ENCODE assay signal across 10 cellular contexts in genomic region chr2:20665261-20666113, GRCh38. TPM values are rescaled to one million over a fixed set of nuclear protein-coding genes. Genes with fewer than 3 reads are reported as not detected.
A peak's percentile ranks its signal among the peaks of the same experiment; 100 is the strongest.
DNase-seq lines count a peak whose midpoint lies in the region; ATAC-seq and TF ChIP-seq lines count a peak whose summit lies in the region.
"Had no signal": no experiment of that assay in that cellular context is flagged by ENCODE, and none has a peak within 500 bp of the region (broad histone marks: within the 10 kb centered on the region; RNA-seq: fewer than 3 reads in every experiment).

No MANE protein-coding gene starts in this region.

- H3K4me2 ChIP-seq in mesendoderm (ENCODE audit: low read length): peak overlapping the region; percentile 82

- H3K27me3 ChIP-seq in ascending aorta (no peaks in the 10 kb centered on the region), mesendoderm (ENCODE audit: insufficient read depth, low read length, poor library complexity) (peaks cover 70% of the 10 kb centered on the region), tibial nerve (peaks cover 0 to 95% of the 10 kb centered on the region in 2 donors)

- H3K4ac ChIP-seq in mesendoderm (ENCODE audit: low read depth, low read length): no peak overlapping the region

- DNase-seq in activated naive CD4-positive, alpha-beta T cell treated with Interleukin-2 at 50 U/mL for 16 hours: peak; percentile 12
- no peak for DNase-seq in activated naive CD4-positive, alpha-beta T cell treated with anti-CD3 and anti-CD28 coated beads, Interleukin-2, amount 50 U/mL, for 72 hours (ENCODE audit: low spot score in 2 of 2)
- DNase-seq in ascending aorta (ENCODE audit: low spot score in 2 of 2) (peak in 1 of 2 donors; percentile 71), mesendoderm (no peak), tibial nerve (ENCODE audit: low spot score in 2 of 2) (no peak), NCI-H526 treated with DMSO at 0.1 percent for 48 hours (lab: John Stamatoyannopoulos, UW) (no peak)

- TF ChIP-seq POLR2A in tibial nerve (IDR thresholded peaks at IDR 0.05): no peak

- no peak overlapping the region for H2BK120ac ChIP-seq in mesendoderm (ENCODE audit: low read depth, low read length)

- no peak overlapping the region for H3K9ac ChIP-seq in mesendoderm (ENCODE audit: low read length)

- H4K8ac ChIP-seq in mesendoderm (ENCODE audit: low read depth, low read length): no peak overlapping the region

- H3K4me1 ChIP-seq in ascending aorta (peaks cover 3 to 20% of the 10 kb centered on the region in 2 donors), mesendoderm (ENCODE audit: control insufficient read depth, low read depth, low read length) (no peaks in the 10 kb centered on the region), tibial nerve (peaks cover 0 to 53% (median 16%) of the 10 kb centered on the region in 4 donors)

- H3K18ac ChIP-seq in mesendoderm (ENCODE audit: low read length): no peak overlapping the region

- no peaks in the 10 kb centered on the region for H3K79me2 ChIP-seq in mesendoderm (ENCODE audit: control insufficient read depth, insufficient read depth, low read length)

- peak overlapping the region; percentile 37 for H3K23ac ChIP-seq in mesendoderm (ENCODE audit: low read length)

- peaks cover 5 to 6% of the 10 kb centered on the region in 2 donors for H3K36me3 ChIP-seq in ascending aorta
- H3K36me3 ChIP-seq in mesendoderm (ENCODE audit: control insufficient read depth, insufficient read depth, low read length): no peaks in the 10 kb centered on the region
- no peaks in the 10 kb centered on the region for H3K36me3 ChIP-seq in tibial nerve
- H3K36me3 ChIP-seq: HAP-1 had no signal

- peaks cover 0 to 5% of the 10 kb centered on the region in 2 donors for H3K36me3 Mint-ChIP-seq in activated naive CD4-positive, alpha-beta T cell treated with anti-CD3 and anti-CD28 coated beads, Interleukin-2, amount 50 U/mL, for 72 hours

- no peak overlapping the region for H3K27ac Mint-ChIP-seq in activated naive CD4-positive, alpha-beta T cell treated with anti-CD3 and anti-CD28 coated beads, Interleukin-2, amount 50 U/mL, for 72 hours

- no peak overlapping the region for H2BK15ac ChIP-seq in mesendoderm (replicated peaks; ENCODE audit: low read depth)

- ATAC-seq in activated naive CD4-positive, alpha-beta T cell treated with anti-CD3 and anti-CD28 coated beads, Interleukin-2, amount 50 U/mL, for 72 hours: no peak
- ATAC-seq in GM19467 (IDR thresholded peaks at IDR 0.05; ENCODE audit: unreplicated experiment) (no peak), HG03045 (IDR thresholded peaks at IDR 0.05; ENCODE audit: unreplicated experiment) (no peak)

- H3K56ac ChIP-seq in mesendoderm (ENCODE audit: low read length): peak overlapping the region; percentile 78

- H3K4me3 ChIP-seq in ascending aorta (peak overlapping the region; percentile 63 to 72), mesendoderm (ENCODE audit: low read length) (no peak overlapping the region), tibial nerve (peak overlapping the region; percentile 37 to 61 (median 47))

- TF ChIP-seq CTCF in ascending aorta (IDR thresholded peaks at IDR 0.05) (no peak), tibial nerve (IDR thresholded peaks at IDR 0.05) (no peak)

- H3K9me3 Mint-ChIP-seq in activated naive CD4-positive, alpha-beta T cell treated with anti-CD3 and anti-CD28 coated beads, Interleukin-2, amount 50 U/mL, for 72 hours: no peaks in the 10 kb centered on the region

- H2AK5ac ChIP-seq in mesendoderm (ENCODE audit: low read length): no peak overlapping the region

- no CpG with 5 or more reads among the region's 56 CpGs for WGBS in mesendoderm (ENCODE audit: extremely low coverage, insufficient coverage, low lambda C conversion rate)
- 8 to 10% methylated on average over 49 to 55 of the region's 56 CpGs for whole genome bisulfite sequencing in tibial nerve, 2 donors

- H3K9me3 ChIP-seq in ascending aorta (no peaks in the 10 kb centered on the region), tibial nerve (no peaks in the 10 kb centered on the region)
- H3K9me3 ChIP-seq: HAP-1 had no signal

- no peak for TF ChIP-seq EP300 in tibial nerve (IDR thresholded peaks at IDR 0.05)

- no peak overlapping the region for H2BK5ac ChIP-seq in mesendoderm (ENCODE audit: low read length)

- H3K79me1 ChIP-seq in mesendoderm (ENCODE audit: low read length): no peaks in the 10 kb centered on the region

- H3K27ac ChIP-seq in ascending aorta: peak overlapping the region; percentile 95 to 96
- H3K27ac ChIP-seq in mesendoderm (ENCODE audit: low read depth, low read length): no peak overlapping the region
- peak overlapping the region in 2 of 4 donors; percentile 6 to 57 for H3K27ac ChIP-seq in tibial nerve

- intact Hi-C loops in ascending aorta (cut with DNase I): loop anchor here (1.0 to 5.0 kb wide), 3 partner anchors 14 to 157 kb away; partner anchors contain the start of genes HS1BP3 and LDAH

- H4K5ac ChIP-seq in mesendoderm (ENCODE audit: low read length): no peak overlapping the region

RNA-seq across cellular contexts. Expression of gene GDF7, which starts 1.5 kb away (rescaled TPM):
- under 1 TPM in 1 of 2 donors, not detected in 1; 0.07 TPM for total RNA-seq in activated naive CD4-positive, alpha-beta T cell treated with anti-CD3 and anti-CD28 coated beads, Interleukin-2, amount 50 U/mL, for 72 hours
- total RNA-seq in ascending aorta (11.6 TPM), tibial nerve (10 to 100 TPM in 3 of 4 donors, 1 to 10 TPM in 1; 6.3 to 20.0 (median 16.6) TPM)
- polyA plus RNA-seq in mesendoderm (2013, experiment 1 of 2): 0.03 TPM
- 0.01 TPM for polyA plus RNA-seq in mesendoderm (2013, experiment 2 of 2)
- total RNA-seq: T-helper 1 cell treated with Interleukin-12 subunit alpha and Interleukin-12 subunit beta and Interleukin-4 antibody, amounts not matched to agents 30 ng/mL and 1 ng/mL, for 36 hours had no signal

RNA-seq across cellular contexts. Expression of gene HS1BP3, which starts 14.6 kb away (rescaled TPM):
- total RNA-seq in activated naive CD4-positive, alpha-beta T cell treated with anti-CD3 and anti-CD28 coated beads, Interleukin-2, amount 50 U/mL, for 72 hours: 1 to 10 TPM; 6.1 to 7.9 TPM
- total RNA-seq in ascending aorta (40.0 TPM), tibial nerve (10 to 100 TPM; 24.5 to 45.9 (median 33.8) TPM)
- 4.5 TPM for polyA plus RNA-seq in mesendoderm (2013, experiment 1 of 2)
- 5.0 TPM for polyA plus RNA-seq in mesendoderm (2013, experiment 2 of 2)

Comparison
In these comparisons a context has a peak if more than half of its experiments do, and no peak if none do; other contexts are left out.
1. RNA of gene GDF7, which starts 1.5 kb away (total RNA-seq): 6.3 to 20.0 TPM in tibial nerve and 11.6 TPM in ascending aorta (single experiment); 0.07 TPM in activated naive CD4-positive, alpha-beta T cell treated with anti-CD3 and anti-CD28 coated beads, Interleukin-2, amount 50 U/mL, for 72 hours; every median in the first group is over 4 times any median in the second.